ENCODE assay signal across 8 cellular contexts in genomic region chr12:94134226-94134795, GRCh38. TPM values are rescaled to one million over a fixed set of nuclear protein-coding genes. Genes with fewer than 3 reads are reported as not detected.
DNase-seq lines count a peak whose midpoint lies in the region; ATAC-seq and TF ChIP-seq lines count a peak whose summit lies in the region.

No MANE protein-coding gene starts in this region.

- TF ChIP-seq CTCF in BJ (IDR thresholded peaks at IDR 0.05; ENCODE audit: insufficient read depth, low read depth, low read length) (peak; percentile 67), GM13977 (IDR thresholded peaks at IDR 0.05; ENCODE audit: extremely low read depth, insufficient read depth, missing control alignments) (peak; percentile 57), IMR-90 (conservative IDR thresholded peaks at IDR 0.05; ENCODE audit: low read depth, low read length) (peak; percentile 78), choroid plexus epithelial cell (conservative IDR thresholded peaks at IDR 0.05; ENCODE audit: low read depth, low read length) (peak; percentile 74), liver (IDR thresholded peaks at IDR 0.05; ENCODE audit: low read depth, low read length, missing input control) (peak; percentile 68), upper lobe of right lung (IDR thresholded peaks at IDR 0.05) (peak; percentile 81)

- no peaks in the 10 kb centered on the region for H3K9me3 ChIP-seq in IMR-90 (ENCODE audit: control insufficient read depth, insufficient read depth, low read length)
- no peaks in the 10 kb centered on the region for H3K9me3 ChIP-seq in liver (ENCODE audit: control insufficient read depth in 4 of 4, low read length in 3 of 4)
- H3K9me3 ChIP-seq in upper lobe of right lung: no peaks in the 10 kb centered on the region

- no peaks in the 10 kb centered on the region for H3K36me3 ChIP-seq in BJ (ENCODE audit: control insufficient read depth, insufficient read depth, low read length)
- H3K36me3 ChIP-seq in IMR-90 (ENCODE audit: control insufficient read depth, insufficient read depth, low read length): no peaks in the 10 kb centered on the region
- no peaks in the 10 kb centered on the region for H3K36me3 ChIP-seq in liver (ENCODE audit: control insufficient read depth in 4 of 4, insufficient read depth in 3 of 4, low read depth in 1 of 4, low read length in 3 of 4)
- no peaks in the 10 kb centered on the region for H3K36me3 ChIP-seq in upper lobe of right lung

- no peak overlapping the region for H3K23ac ChIP-seq in IMR-90 (ENCODE audit: low read depth, low read length)

- no peak overlapping the region for H4K5ac ChIP-seq in IMR-90 (ENCODE audit: low read depth, low read length)

- H2BK5ac ChIP-seq in IMR-90 (ENCODE audit: low read depth, low read length, poor library complexity, severe bottlenecking): no peak overlapping the region

- intact Hi-C loops in IMR-90 (cut with micrococcal nuclease): loop anchor here (1.0 kb wide), 2 partner anchors 300 to 398 kb away; no protein-coding TSS in a partner anchor
- intact Hi-C loops in upper lobe of right lung (cut with DNase I): loop anchor here (5.0 kb wide), 1 partner anchor 398 kb away; no protein-coding TSS in a partner anchor

- H3K9ac ChIP-seq in IMR-90 (ENCODE audit: low read depth, low read length) (no peak overlapping the region), liver (ENCODE audit: low read depth in 1 of 2, low read length in 2 of 2) (no peak overlapping the region)

- H2BK20ac ChIP-seq in IMR-90 (ENCODE audit: low read depth, low read length): no peak overlapping the region

- CTCF ChIA-PET in BJ (lab: Yijun Ruan, JAX): interaction anchor here (0.8 to 5.0 kb wide), 15 partner anchors 9 to 1203 kb away, joined by 3 to 29 read pairs (median 4); partner anchors contain the start of gene PLXNC1
- CTCF ChIA-PET in IMR-90 (lab: Yijun Ruan, JAX): interaction anchor here (0.8 to 1.1 kb wide), 10 partner anchors 10 to 647 kb away, joined by 3 to 6 read pairs (median 4); no protein-coding TSS in a partner anchor

- no peak overlapping the region for H3K4ac ChIP-seq in IMR-90 (ENCODE audit: low read depth, low read length)

- H3K4me3 ChIP-seq in BJ (ENCODE audit: low read depth, low read length): no peak overlapping the region
- H3K4me3 ChIP-seq in IMR-90 (ENCODE audit: insufficient read depth, low read depth, low read length): no peak overlapping the region
- H3K4me3 ChIP-seq in choroid plexus epithelial cell (ENCODE audit: low read depth, low read length): no peak overlapping the region
- H3K4me3 ChIP-seq in liver (ENCODE audit: low read depth in 1 of 3, low read length in 3 of 3): no peak overlapping the region
- H3K4me3 ChIP-seq in upper lobe of right lung: no peak overlapping the region

- no peak overlapping the region for H4K8ac ChIP-seq in IMR-90 (ENCODE audit: low read depth in 2 of 2, low read length in 2 of 2)

- H3K79me1 ChIP-seq in IMR-90 (ENCODE audit: low read depth in 1 of 2, low read length in 2 of 2): no peaks in the 10 kb centered on the region

- POLR2A ChIA-PET in BJ (lab: Charles Lee): interaction anchor here (0.6 kb wide), 1 partner anchor 333 kb away, joined by 3 read pairs; no protein-coding TSS in a partner anchor
- POLR2A ChIA-PET in IMR-90 (lab: Charles Lee; ENCODE audit: unreplicated experiment): no interaction called here

- in situ Hi-C loops in GM13977 (cut with MboI; ENCODE audit: low pct_unique_long_range_greater_than_20kb, low sequenced_read_pairs, unreplicated experiment) (loop anchor here (25.0 kb wide), 1 partner anchor 628 kb away; no protein-coding TSS in a partner anchor), IMR-90 (cut with MboI; ENCODE audit: low sequenced_read_pairs) (loop anchor here (25.0 kb wide), 2 partner anchors 628 to 1203 kb away; no protein-coding TSS in a partner anchor)

- BruUV-seq in IMR-90 (replicated peaks; lab: Mats Ljungman, UMichigan): no TSS peak

- no peak overlapping the region for H2BK15ac ChIP-seq in IMR-90 (ENCODE audit: low read depth, low read length)

- no peaks in the 10 kb centered on the region for H3K9me1 ChIP-seq in IMR-90 (ENCODE audit: insufficient read depth, low read length)

- H2AFZ ChIP-seq in IMR-90 (replicated peaks; ENCODE audit: low read length, poor library complexity): no peak overlapping the region

- H3K4me1 ChIP-seq in IMR-90 (ENCODE audit: control insufficient read depth, insufficient read depth, low read length) (no peaks in the 10 kb centered on the region), liver (ENCODE audit: control insufficient read depth in 4 of 4, insufficient read depth in 4 of 4, low read length in 3 of 4) (no peaks in the 10 kb centered on the region), upper lobe of right lung (no peaks in the 10 kb centered on the region)

- TF ChIP-seq RAD21 in IMR-90 (IDR thresholded peaks at IDR 0.05; ENCODE audit: low read length) (peak; percentile 81), liver (IDR thresholded peaks at IDR 0.05) (peak; percentile 91 to 93)

- H3K56ac ChIP-seq in IMR-90 (ENCODE audit: extremely low read depth, insufficient read depth, low read length): no peak overlapping the region

- H4K20me1 ChIP-seq in IMR-90 (ENCODE audit: insufficient read depth, low read length): no peaks in the 10 kb centered on the region

- no peak for TF ChIP-seq POLR2A in IMR-90 (IDR thresholded peaks at IDR 0.05; ENCODE audit: low read depth, low read length)

- ATAC-seq in IMR-90 (ENCODE audit: low read depth) (peak; percentile 87), upper lobe of right lung (peak; percentile 93), GM18861 (IDR thresholded peaks at IDR 0.05; ENCODE audit: unreplicated experiment) (no peak)

- no peak overlapping the region; the same call in 1 of the 2 replicates for H3K4me2 ChIP-seq in IMR-90 (ENCODE audit: low read depth, low read length)

- H3K27me3 ChIP-seq in BJ (ENCODE audit: control insufficient read depth, insufficient read depth, low read length): peaks cover under 1% of the 10 kb centered on the region; the same call in 1 of the 2 replicates
- peaks cover 20% of the 10 kb centered on the region for H3K27me3 ChIP-seq in IMR-90 (ENCODE audit: control insufficient read depth, insufficient read depth, low read length)
- no peaks in the 10 kb centered on the region for H3K27me3 ChIP-seq in liver (ENCODE audit: control insufficient read depth in 4 of 4, insufficient read depth in 4 of 4, low read length in 3 of 4)
- no peaks in the 10 kb centered on the region for H3K27me3 ChIP-seq in upper lobe of right lung

- H4K91ac ChIP-seq in IMR-90 (ENCODE audit: insufficient read depth, low read depth, low read length): no peak overlapping the region

- H2AK5ac ChIP-seq in IMR-90 (ENCODE audit: low read depth, low read length): no peak overlapping the region

- no peak overlapping the region for H3K18ac ChIP-seq in IMR-90 (ENCODE audit: low read depth, low read length)

- no peak overlapping the region for H2BK120ac ChIP-seq in IMR-90 (ENCODE audit: low read depth, low read length)

- dilution Hi-C loops in IMR-90 (cut with HindIII; ENCODE audit: low sequenced_read_pairs, unreplicated experiment): loop anchor here (25.0 kb wide), 1 partner anchor 403 kb away; no protein-coding TSS in a partner anchor

- WGBS in IMR-90 (ENCODE audit: extremely low coverage in 2 of 2, insufficient read length in 1 of 2), 2 experiments: no CpG with 5 or more reads among the region's 5 CpGs
- 35% methylated on average over 5 of the region's 5 CpGs for WGBS in liver

- H2AK9ac ChIP-seq in IMR-90 (replicated peaks; ENCODE audit: low read depth, low read length, poor library complexity): no peak overlapping the region

- DNase-seq in BJ (ENCODE audit: low read depth) (peak; percentile 17), GM13977 (ENCODE audit: low spot score) (peak; percentile 71), IMR-90 (peak; percentile 62), RPMI7951 (ENCODE audit: low read depth) (peak; percentile 46), choroid plexus epithelial cell (ENCODE audit: low read depth) (peak; percentile 84), upper lobe of right lung (no peak)

- no peak overlapping the region for H3K14ac ChIP-seq in IMR-90 (replicated peaks; ENCODE audit: low read depth, low read length)

- H3K27ac ChIP-seq in IMR-90 (ENCODE audit: insufficient read depth, low read length) (no peak overlapping the region), liver (ENCODE audit: low read depth in 1 of 2, low read length in 2 of 2) (no peak overlapping the region), upper lobe of right lung (no peak overlapping the region)

TF ChIP-seq in IMR-90, 13 proteins besides CTCF, POLR2A, EP300 and RAD21:
- TF ChIP-seq ELK1 (IDR thresholded peaks at IDR 0.05; ENCODE audit: borderline replicate concordance, low read depth, low read length): no peak
- TF ChIP-seq SMC3 (IDR thresholded peaks at IDR 0.05; ENCODE audit: low read depth, low read length): peak; percentile 82

RNA-seq across cellular contexts. Expression of gene PLXNC1, which starts 14.1 kb away (rescaled TPM):
- polyA plus RNA-seq in BJ (2011; rRNA removed): 2.2 and 3.4 TPM in 2 replicates
- 3.9 and 5.8 TPM in 2 replicates for polyA minus RNA-seq in BJ (2011; rRNA and poly(A)+ RNA removed)
- 1.1 and 1.6 TPM in 2 replicates for total RNA-seq in IMR-90 (2012; rRNA removed)
- polyA plus RNA-seq in IMR-90 (2012; rRNA removed): 0.77 and 1.0 TPM in 2 replicates
- polyA plus RNA-seq in IMR-90 (2012; cell fraction: cytosol; rRNA removed): 0.10 and 0.30 TPM in 2 replicates
- 0.25 and 0.88 TPM in 2 replicates for polyA plus RNA-seq in IMR-90 (2012; cell fraction: nucleus; rRNA removed; ENCODE audit: low replicate concordance)
- 0.10 and 0.24 TPM in 2 replicates for total RNA-seq in RPMI7951 (2014; rRNA removed; shearing (Covaris generic))
- 10 to 100 TPM in 1 of 2 donors, 1 to 10 TPM in 1; 5.7 to 12.0 TPM for total RNA-seq in liver
- polyA plus RNA-seq in liver: under 1 TPM; 0.71 to 0.87 TPM
- 15.7 TPM for total RNA-seq in upper lobe of right lung
